In genomic region chr2:171479154-171479814, GRCh38 we compare ENCODE assay signal across 19 cellular contexts. TPM values are rescaled to one million over a fixed set of nuclear protein-coding genes. Genes with fewer than 3 reads are reported as not detected.
DNase-seq lines count a peak whose midpoint lies in the region; ATAC-seq and TF ChIP-seq lines count a peak whose summit lies in the region.
"Had no signal": no experiment of that assay in that cellular context is flagged by ENCODE, and none has a peak within 500 bp of the region (broad histone marks: within the 10 kb centered on the region; RNA-seq: fewer than 3 reads in every experiment).

No MANE protein-coding gene starts in this region.

- peak overlapping the region; percentile 15; the same call in 1 of the 2 replicates for H3K27ac ChIP-seq in VCaP
- H3K27ac ChIP-seq in adrenal gland = no peak overlapping the region
- H3K27ac ChIP-seq: thyroid gland had no signal

- peak; percentile 58 for ATAC-seq in GM18873 (IDR thresholded peaks at IDR 0.05; ENCODE audit: low FRiP score, unreplicated experiment)
- ATAC-seq in HG02870 (IDR thresholded peaks at IDR 0.05; ENCODE audit: unreplicated experiment) = peak; percentile 78
- ATAC-seq in GM21528 (IDR thresholded peaks at IDR 0.05; ENCODE audit: low FRiP score, unreplicated experiment) = no peak

- no peaks in the 10 kb centered on the region for H3K27me3 ChIP-seq in adrenal gland
- H3K27me3 ChIP-seq: thyroid gland had no signal

- peaks cover 0 to 4% of the 10 kb centered on the region in 2 donors for H3K4me1 ChIP-seq in adrenal gland (replicated peaks in 1 of 2)

- no peaks in the 10 kb centered on the region for H3K36me3 ChIP-seq in adrenal gland (replicated peaks in 1 of 2)
- H3K36me3 ChIP-seq: thyroid gland had no signal

- no peak overlapping the region for H3K4me3 ChIP-seq in adrenal gland
- H3K4me3 ChIP-seq: thyroid gland had no signal

- TF ChIP-seq POLR2A in adrenal gland (IDR thresholded peaks at IDR 0.05) = no peak

- intact Hi-C loops in adrenal gland (cut with DNase I) = no loop called here

- WGBS in adrenal gland, 4 donors = 86 to 96% (median 88%) methylated on average over 3 of the region's 3 CpGs

- TF ChIP-seq CTCF in VCaP (conservative IDR thresholded peaks at IDR 0.05) (no peak), adrenal gland (IDR thresholded peaks at IDR 0.05) (no peak)

- no peaks in the 10 kb centered on the region for H3K9me3 ChIP-seq in adrenal gland (replicated peaks in 1 of 3)
- H3K9me3 ChIP-seq: thyroid gland had no signal

- DNase-seq in ELR (ENCODE audit: low read depth) = peak; percentile 10
- DNase-seq in stimulated activated CD4-positive, alpha-beta T cell treated with anti-CD3 and anti-CD28 coated beads, Interleukin-4, amount 100 ng/mL, for 24 hours = no peak
- no peak for DNase-seq in adrenal gland
- DNase-seq in anterior cingulate cortex (lab: John Stamatoyannopoulos, UW) = no peak
- DNase-seq: ACHN; activated CD4-positive, alpha-beta T cell treated with anti-CD3 and anti-CD28 coated beads, Interleukin-2, amount 50 U/mL, for 48 hours; erythroblast; KBM-7; kidney glomerular epithelial cell; midbrain; NCI-H1092 treated with DMSO at 0.1 percent for 48 hours; NCI-H345; stimulated activated CD4-positive, alpha-beta T cell treated with anti-CD3 and anti-CD28 coated beads, Interleukin-1b, Interleukin-23, amount 100 ng/mL, for 48 hours; stimulated activated CD8-positive, alpha-beta memory T cell treated with anti-CD3 and anti-CD28 coated beads, Interleukin-4, amount 100 ng/mL, for 48 hours; thyroid gland had no signal

RNA-seq across cellular contexts. Expression of gene CYBRD1, which starts 43.0 kb away (rescaled TPM):
- 100 to 1,000 TPM in 7 of 8 donors, 10 to 100 TPM in 1; 52.7 to 346 (median 234) TPM for total RNA-seq in adrenal gland
- polyA plus RNA-seq in adrenal gland = 10 to 100 TPM; 45.6 to 67.9 (median 62.3) TPM

RNA-seq across cellular contexts. Expression of gene DCAF17, which starts 45.3 kb away (rescaled TPM):
- 10 to 100 TPM in 7 of 8 donors, 1 to 10 TPM in 1; 9.6 to 19.9 (median 17.3) TPM for total RNA-seq in adrenal gland
- 10 to 100 TPM in 1 of 3 donors, 1 to 10 TPM in 2; 2.6 to 13.6 (median 4.0) TPM for polyA plus RNA-seq in adrenal gland

RNA-seq across cellular contexts. Expression of gene METTL8, which starts 45.5 kb away (rescaled TPM):
- 10 to 100 TPM; 13.8 to 37.5 (median 20.6) TPM for total RNA-seq in adrenal gland
- 10 to 100 TPM in 1 of 3 donors, 1 to 10 TPM in 2; 3.3 to 24.7 (median 6.6) TPM for polyA plus RNA-seq in adrenal gland
